ENCODE assay signal across 1 cellular context in genomic region chr7:127391591-127392181, GRCh38.
TF ChIP-seq lines count a peak whose summit lies in the region.

No MANE protein-coding gene starts in this region.

TF ChIP-seq in K562, 482 proteins besides CTCF, POLR2A, EP300 and RAD21 (continued from another document and continues in another):
- TF ChIP-seq TFAP4 (CRISPR knock-in tag; IDR thresholded peaks at IDR 0.05; ENCODE audit: borderline replicate concordance) (no peak), NCOA1 (IDR thresholded peaks at IDR 0.05; ENCODE audit: low read depth) (0 out of 2 replicates have a peak, but pooled peaks have one; percentile 31), SNIP1 (IDR thresholded peaks at IDR 0.05; ENCODE audit: low read depth) (no peak), CHCHD3 (CRISPR knock-in tag; IDR thresholded peaks at IDR 0.05) (no peak), PHTF2 (CRISPR knock-in tag; IDR thresholded peaks at IDR 0.05) (no peak), MTA2 (IDR thresholded peaks at IDR 0.05; ENCODE audit: low read depth) (0 out of 2 replicates have a peak, but pooled peaks have one; percentile 8), MCM2 (IDR thresholded peaks at IDR 0.05; ENCODE audit: low read depth) (no peak), CEBPZ (IDR thresholded peaks at IDR 0.05; ENCODE audit: borderline replicate concordance, low read depth, low read length) (no peak), ZKSCAN1 (IDR thresholded peaks at IDR 0.05; ENCODE audit: low read depth, low read length) (no peak), ARID1B (IDR thresholded peaks at IDR 0.05) (no peak), ZNF583 (CRISPR knock-in tag; IDR thresholded peaks at IDR 0.05) (peak; percentile 55; the same call in 1 of the 2 replicates), USF2 (CRISPR knock-in tag; IDR thresholded peaks at IDR 0.05) (no peak), ZNF639 (CRISPR knock-in tag; conservative IDR thresholded peaks at IDR 0.05 in 1 of 2, IDR thresholded peaks at IDR 0.05 in 1 of 2) (no peak), ETV5 (CRISPR knock-in tag; IDR thresholded peaks at IDR 0.05; ENCODE audit: low read depth) (no peak; the same call in 1 of the 2 replicates), SRSF7 (optimal IDR thresholded peaks at IDR 0.05; ENCODE audit: low read depth, low read length) (no peak), ZNF511 (CRISPR knock-in tag; IDR thresholded peaks at IDR 0.05) (0 out of 2 replicates have a peak, but pooled peaks have one; percentile 66), HMGXB4 (CRISPR knock-in tag; IDR thresholded peaks at IDR 0.05) (peak; percentile 14; the same call in 1 of the 2 replicates), TAF15 (IDR thresholded peaks at IDR 0.05; ENCODE audit: low read depth, low read length) (no peak), NFE2 (IDR thresholded peaks at IDR 0.05; ENCODE audit: low read depth) (no peak), SAFB2 (IDR thresholded peaks at IDR 0.05; ENCODE audit: borderline replicate concordance, low read depth, low read length, severe bottlenecking) (no peak), MLLT1 (IDR thresholded peaks at IDR 0.05) (peak; percentile 57 to 82; a peak in 3 of 4 replicates), SMC3 (conservative IDR thresholded peaks at IDR 0.05; ENCODE audit: insufficient read depth, low read depth, low read length) (no peak), SREBF2 (CRISPR knock-in tag; IDR thresholded peaks at IDR 0.05) (no peak), ARHGAP35 (IDR thresholded peaks at IDR 0.05; ENCODE audit: partially characterized antibody) (no peak), XRCC3 (IDR thresholded peaks at IDR 0.05) (no peak), BHLHE40 (IDR thresholded peaks at IDR 0.05; ENCODE audit: low read length) (no peak; the same call in 1 of the 2 replicates), TEAD1 (CRISPR knock-in tag; IDR thresholded peaks at IDR 0.05) (no peak), BCL6 (CRISPR knock-in tag; IDR thresholded peaks at IDR 0.05) (no peak), ZBTB7A (IDR thresholded peaks at IDR 0.05; ENCODE audit: borderline replicate concordance, control insufficient read depth, low read depth, low read length) (peak; percentile 99), ZNF518B (CRISPR knock-in tag; IDR thresholded peaks at IDR 0.05) (no peak), HNRNPUL1 (IDR thresholded peaks at IDR 0.05; ENCODE audit: low read length) (no peak), SAP30 (IDR thresholded peaks at IDR 0.05; ENCODE audit: borderline replicate concordance, insufficient read depth, low read depth, low read length, poor library complexity, severe bottlenecking) (peak; percentile 11), ARID4B (CRISPR knock-in tag; IDR thresholded peaks at IDR 0.05) (no peak), ZBTB5 (IDR thresholded peaks at IDR 0.05) (no peak), ZNF24 (IDR thresholded peaks at IDR 0.05) (no peak), STAT5A (IDR thresholded peaks at IDR 0.05; ENCODE audit: borderline replicate concordance, low read length) (no peak), RBM14 (IDR thresholded peaks at IDR 0.05; ENCODE audit: borderline replicate concordance, insufficient read depth, low read depth, low read length) (0 out of 2 replicates have a peak, but pooled peaks have one; percentile 23)
